ENCODE assay signal across 8 cellular contexts in genomic region chr7:158710651-158711102, GRCh38. TPM values are rescaled to one million over a fixed set of nuclear protein-coding genes. Genes with fewer than 3 reads are reported as not detected.
A peak's percentile ranks its signal among the peaks of the same experiment; 100 is the strongest.
DNase-seq lines count a peak whose midpoint lies in the region; ATAC-seq and TF ChIP-seq lines count a peak whose summit lies in the region.

No MANE protein-coding gene starts in this region.

- no peaks in the 10 kb centered on the region for H3K4me1 ChIP-seq in ascending aorta

- H3K9me3 ChIP-seq in ascending aorta = no peaks in the 10 kb centered on the region

- ATAC-seq in GM19351 (IDR thresholded peaks at IDR 0.05; ENCODE audit: unreplicated experiment) (peak; percentile 76), HG02870 (IDR thresholded peaks at IDR 0.05; ENCODE audit: unreplicated experiment) (no peak)

- H3K4me3 ChIP-seq in fibroblast of the aortic adventitia (ENCODE audit: low read depth, low read length) (no peak overlapping the region), ascending aorta (no peak overlapping the region)

- no peak overlapping the region for H3K27ac ChIP-seq in ascending aorta

- intact Hi-C loops in ascending aorta (cut with DNase I) = no loop called here

- no peaks in the 10 kb centered on the region for H3K27me3 ChIP-seq in ascending aorta

- DNase-seq in AML-193 (lab: John Stamatoyannopoulos, UW) (peak; percentile 73 to 78), RPMI7951 (ENCODE audit: low read depth) (peak; percentile 91), fibroblast of the aortic adventitia (ENCODE audit: low read depth) (peak; percentile 95), ascending aorta (ENCODE audit: low spot score in 2 of 2) (no peak), NCI-H82 treated with DMSO at 0.1 percent for 48 hours (lab: John Stamatoyannopoulos, UW; ENCODE audit: unreplicated experiment) (no peak)
- DNase-seq in activated CD4-positive, alpha-beta T cell treated with anti-CD3 and anti-CD28 coated beads, Interleukin-2, amount 50 U/mL, for 4 hours = no peak

- no peak for TF ChIP-seq CTCF in fibroblast of the aortic adventitia (IDR thresholded peaks at IDR 0.05; ENCODE audit: insufficient read depth, low read length)
- no peak for TF ChIP-seq CTCF in ascending aorta (IDR thresholded peaks at IDR 0.05)

- H3K36me3 ChIP-seq in ascending aorta = no peaks in the 10 kb centered on the region

RNA-seq across cellular contexts. Expression of gene NCAPG2, which starts 6.1 kb away (rescaled TPM):
- total RNA-seq in RPMI7951 (2014; rRNA removed; shearing (Covaris generic)) = 52.4 and 55.7 TPM in 2 replicates
- total RNA-seq in fibroblast of the aortic adventitia (ENCODE audit: low replicate concordance) = 8.9 and 35.0 TPM in 2 replicates
- total RNA-seq in ascending aorta = 1.6 TPM

Comparison
In these comparisons a context has a peak if more than half of its experiments do, and no peak if none do; other contexts are left out.
1. DNase-seq: peak in AML-193 (2 of 2), RPMI7951 (single experiment) and fibroblast of the aortic adventitia (single experiment); none in ascending aorta (0 of 2), NCI-H82 treated with DMSO at 0.1 percent for 48 hours (single experiment) and activated CD4-positive, alpha-beta T cell treated with anti-CD3 and anti-CD28 coated beads, Interleukin-2, amount 50 U/mL, for 4 hours (0 of 2).